In genomic region chr7:12554421-12554820, GRCh38 we compare ENCODE assay signal across 21 cellular contexts. TPM values are rescaled to one million over a fixed set of nuclear protein-coding genes. Genes with fewer than 3 reads are reported as not detected.
"Had no signal": no experiment of that assay in that cellular context is flagged by ENCODE, and none has a peak within 500 bp of the region (broad histone marks: within the 10 kb centered on the region; RNA-seq: fewer than 3 reads in every experiment).

No MANE protein-coding gene starts in this region.

- H3K4me3 Mint-ChIP-seq: mesothelial cell of epicardium; natural killer cell; neural progenitor cell; stimulated activated memory B cell treated with anti-CD40 and anti-IgM and Interleukin-4, amounts not matched to agents 10 μg/mL and 1 μg/mL and 100 μg/mL, for 72 hours; stimulated activated naive CD8-positive, alpha-beta T cell treated with anti-CD3 and anti-CD28 coated beads, Interleukin-15, Interleukin-2, amounts not matched to agents 100 ng/mL and 50 ng/mL, for 24 hours had no signal

- H3K27me3 Mint-ChIP-seq: stimulated activated naive CD8-positive, alpha-beta T cell treated with anti-CD3 and anti-CD28 coated beads, Interleukin-15, Interleukin-2, amounts not matched to agents 100 ng/mL and 50 ng/mL, for 24 hours had no signal

- H3K4me1 Mint-ChIP-seq: natural killer cell; neural progenitor cell; stimulated activated memory B cell treated with anti-CD40 and anti-IgM and Interleukin-4, amounts not matched to agents 10 μg/mL and 1 μg/mL and 100 μg/mL, for 72 hours had no signal

- H3K4me3 ChIP-seq: colonic mucosa, neural progenitor cell, ovary, right lobe of liver, tibial artery, upper lobe of left lung, uterus had no signal

- H3K9me3 ChIP-seq: colonic mucosa, ovary, right lobe of liver, tibial artery, upper lobe of left lung, uterus had no signal

- H3K36me3 ChIP-seq: colonic mucosa, neural progenitor cell, ovary, right lobe of liver, tibial artery, upper lobe of left lung, uterus had no signal

- H3K27ac Mint-ChIP-seq: mesothelial cell of epicardium; natural killer cell; neural progenitor cell; stimulated activated memory B cell treated with anti-CD40 and anti-IgM and Interleukin-4, amounts not matched to agents 10 μg/mL and 1 μg/mL and 100 μg/mL, for 72 hours; stimulated activated naive CD8-positive, alpha-beta T cell treated with anti-CD3 and anti-CD28 coated beads, Interleukin-15, Interleukin-2, amounts not matched to agents 100 ng/mL and 50 ng/mL, for 24 hours had no signal

- H3K36me3 Mint-ChIP-seq: neural progenitor cell; stimulated activated memory B cell treated with anti-CD40 and anti-IgM and Interleukin-4, amounts not matched to agents 10 μg/mL and 1 μg/mL and 100 μg/mL, for 72 hours had no signal

- ATAC-seq: foreskin keratinocyte; left colon; natural killer cell; right lobe of liver; stimulated activated memory B cell treated with anti-CD40 and anti-IgM and Interleukin-4, amounts not matched to agents 10 μg/mL and 1 μg/mL and 100 μg/mL, for 72 hours had no signal

- H3K27ac ChIP-seq: colonic mucosa, foreskin keratinocyte, neural progenitor cell, ovary, right lobe of liver, tibial artery, upper lobe of left lung, uterus had no signal

- H3K27me3 ChIP-seq: colonic mucosa, foreskin keratinocyte, neural progenitor cell, ovary, right lobe of liver, tibial artery, upper lobe of left lung, uterus had no signal

- H3K4me1 ChIP-seq: colonic mucosa, neural progenitor cell, right lobe of liver, tibial artery, upper lobe of left lung, uterus had no signal

- DNase-seq: colonic mucosa; dermis blood vessel endothelial cell; erythroblast; foreskin keratinocyte; head of caudate nucleus; hippocampal formation; left colon; natural killer cell; nucleus accumbens; ovary; right lobe of liver; stimulated activated CD4-positive, alpha-beta T cell treated with anti-CD3 and anti-CD28 coated beads, Interleukin-15, amount 100 ng/mL, for 24 hours; stimulated activated CD4-positive, alpha-beta T cell treated with anti-CD3 and anti-CD28 coated beads, Interleukin-1b, Interleukin-23, amount 100 ng/mL, for 48 hours; stimulated activated CD4-positive, alpha-beta T cell treated with anti-CD3 and anti-CD28 coated beads, Interleukin-4, amount 100 ng/mL, for 24 hours; tibial artery; upper lobe of left lung; uterus had no signal

RNA-seq across cellular contexts. Expression of gene SCIN, which starts 16.1 kb away (rescaled TPM):
- polyA plus RNA-seq: foreskin keratinocyte had no signal
